9 cellular contexts compared by ENCODE assay signal in the genomic region with DNA sequence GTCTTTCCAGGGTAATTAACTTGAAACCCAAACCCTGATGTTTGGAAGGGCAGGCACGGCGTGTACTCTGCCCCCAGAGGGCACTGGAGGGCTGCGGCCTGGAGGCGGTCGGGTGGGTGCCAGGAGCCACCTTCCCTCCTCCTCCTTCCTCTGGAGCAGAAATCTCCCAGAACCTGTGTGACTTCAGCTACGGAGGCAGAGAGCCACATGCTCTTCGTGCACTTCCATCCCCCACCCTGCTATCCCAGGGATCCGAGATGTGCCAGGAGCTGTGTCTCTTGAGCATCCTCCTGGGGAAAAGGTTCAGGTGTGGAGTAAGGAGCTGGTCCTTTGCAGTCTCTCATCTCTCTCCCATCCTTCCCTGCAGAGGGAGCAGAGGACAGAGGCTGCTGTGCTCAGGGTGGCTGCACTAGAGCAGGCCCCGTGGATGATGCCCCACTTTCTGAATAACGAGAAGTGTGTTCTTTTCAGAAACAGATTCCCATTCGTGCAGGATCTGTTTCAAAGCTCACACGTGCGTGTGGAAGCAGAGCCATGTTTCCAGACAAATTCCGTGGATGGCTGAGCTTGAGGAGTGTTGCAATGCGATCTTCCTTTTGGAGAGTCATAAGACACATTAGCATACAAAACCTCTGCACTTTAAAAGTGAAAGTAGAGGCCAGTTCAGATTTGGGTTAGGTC.
A peak's percentile ranks its signal among the peaks of the same experiment; 100 is the strongest.
DNase-seq lines count a peak whose midpoint lies in the region; ATAC-seq and TF ChIP-seq lines count a peak whose summit lies in the region.
"Had no signal": no experiment of that assay in that cellular context is flagged by ENCODE, and none has a peak within 500 bp of the region (broad histone marks: within the 10 kb centered on the region; RNA-seq: fewer than 3 reads in every experiment).

No MANE protein-coding gene starts in this region.

- no peak for TF ChIP-seq EP300 in esophagus muscularis mucosa (IDR thresholded peaks at IDR 0.05)

- POLR2A ChIA-PET in CD4-positive, alpha-beta memory T cell (lab: Charles Lee; ENCODE audit: partially characterized antibody): no interaction called here

- H3K4me2 ChIP-seq in Loucy (ENCODE audit: low read depth, low read length, poor library complexity, severe bottlenecking): no peak overlapping the region

- 67% methylated on average over 15 of the region's 15 CpGs for WGBS in esophagus muscularis mucosa

- no peaks in the 10 kb centered on the region for H3K36me3 Mint-ChIP-seq in CD4-positive, alpha-beta memory T cell

- H3K27ac Mint-ChIP-seq in CD4-positive, alpha-beta memory T cell: no peak overlapping the region

- ATAC-seq in omental fat pad (ENCODE audit: low FRiP score) (peak; percentile 53), GM18505 (IDR thresholded peaks at IDR 0.05; ENCODE audit: unreplicated experiment) (no peak)

- no peaks in the 10 kb centered on the region for H3K4me1 ChIP-seq in Loucy (ENCODE audit: insufficient read depth, low read length, poor library complexity, severe bottlenecking)
- peaks cover 9 to 22% (median 16%) of the 10 kb centered on the region in 4 donors for H3K4me1 ChIP-seq in esophagus muscularis mucosa
- no peaks in the 10 kb centered on the region for H3K4me1 ChIP-seq in CD4-positive, alpha-beta memory T cell (ENCODE audit: insufficient read depth, low read length)
- H3K4me1 ChIP-seq: ascending aorta had no signal

- no peaks in the 10 kb centered on the region for H3K9me3 Mint-ChIP-seq in CD4-positive, alpha-beta memory T cell

- no peak overlapping the region; the same call in 1 of the 2 replicates for H2AFZ ChIP-seq in Loucy (ENCODE audit: low read length)

- intact Hi-C loops in esophagus muscularis mucosa (cut with DNase I): no loop called here
- intact Hi-C loops in CD4-positive, alpha-beta memory T cell (cut with micrococcal nuclease): no loop called here

- H3K79me2 ChIP-seq in Loucy (ENCODE audit: insufficient read depth, low read length): no peaks in the 10 kb centered on the region

- H3K36me3 ChIP-seq in Loucy (ENCODE audit: insufficient read depth, low read length) (no peaks in the 10 kb centered on the region), esophagus muscularis mucosa (peaks cover 0 to 67% (median 44%) of the 10 kb centered on the region in 4 donors)
- H3K36me3 ChIP-seq in CD4-positive, alpha-beta memory T cell (ENCODE audit: insufficient read depth, low read length): no peaks in the 10 kb centered on the region
- H3K36me3 ChIP-seq: ascending aorta had no signal

- no peaks in the 10 kb centered on the region for H3K9me2 ChIP-seq in Loucy (replicated peaks; ENCODE audit: low read depth, low read length)

- H3K4me3 ChIP-seq in Loucy (ENCODE audit: low read length, poor library complexity, severe bottlenecking) (no peak overlapping the region), esophagus muscularis mucosa (no peak overlapping the region)
- no peak overlapping the region for H3K4me3 ChIP-seq in CD4-positive, alpha-beta memory T cell (ENCODE audit: low read length in 2 of 2)
- H3K4me3 ChIP-seq: ascending aorta had no signal

- H3K9ac ChIP-seq in Loucy (ENCODE audit: low read depth, low read length, poor library complexity, severe bottlenecking): no peak overlapping the region

- TF ChIP-seq CTCF in Loucy (conservative IDR thresholded peaks at IDR 0.05; ENCODE audit: low read length) (peak; percentile 82), esophagus muscularis mucosa (IDR thresholded peaks at IDR 0.05) (peak in 1 of 3 experiments; percentile 35), omental fat pad (IDR thresholded peaks at IDR 0.05) (no peak)

- DNase-seq in D341Med (ENCODE audit: low spot score): peak; percentile 62
- no peak for DNase-seq in esophagus muscularis mucosa (ENCODE audit: extremely low spot score)
- DNase-seq in omental fat pad (ENCODE audit: low spot score): no peak
- no peak for DNase-seq in NCI-H187 (lab: John Stamatoyannopoulos, UW)
- DNase-seq in germinal center (ENCODE audit: low spot score): no peak
- DNase-seq in CD4-positive, alpha-beta memory T cell: no peak

- no peaks in the 10 kb centered on the region for H3K27me3 ChIP-seq in Loucy (ENCODE audit: insufficient read depth, low read length, poor library complexity, severe bottlenecking)
- H3K27me3 ChIP-seq in esophagus muscularis mucosa: no peaks in the 10 kb centered on the region
- no peaks in the 10 kb centered on the region for H3K27me3 ChIP-seq in CD4-positive, alpha-beta memory T cell (ENCODE audit: insufficient read depth, low read length)
- H3K27me3 ChIP-seq: ascending aorta had no signal

- peaks cover 0 to 7% of the 10 kb centered on the region in 2 donors for H3K27me3 Mint-ChIP-seq in CD4-positive, alpha-beta memory T cell

- no peaks in the 10 kb centered on the region for H4K20me1 ChIP-seq in Loucy (ENCODE audit: insufficient read depth, low read length, poor library complexity, severe bottlenecking)

- H3K9me3 ChIP-seq in Loucy (ENCODE audit: insufficient read depth, low read depth, low read length) (no peaks in the 10 kb centered on the region), esophagus muscularis mucosa (no peaks in the 10 kb centered on the region)
- H3K9me3 ChIP-seq in CD4-positive, alpha-beta memory T cell (ENCODE audit: control insufficient read depth in 1 of 2, low read length in 2 of 2): no peaks in the 10 kb centered on the region
- H3K9me3 ChIP-seq: ascending aorta had no signal

- CTCF ChIA-PET in CD4-positive, alpha-beta memory T cell (lab: Charles Lee; ENCODE audit: partially characterized antibody): interaction anchor here (1.4 to 5.9 kb wide), 2 partner anchors 12 to 16 kb away, joined by 4 to 43 read pairs; no protein-coding TSS in a partner anchor

- H3F3A ChIP-seq in Loucy (ENCODE audit: low read depth): no peaks in the 10 kb centered on the region

- no peaks in the 10 kb centered on the region for H3K4me1 Mint-ChIP-seq in CD4-positive, alpha-beta memory T cell

- H3K4me3 Mint-ChIP-seq in CD4-positive, alpha-beta memory T cell: no peak overlapping the region

- TF ChIP-seq POLR2A in esophagus muscularis mucosa (IDR thresholded peaks at IDR 0.05; ENCODE audit: low read depth) (no peak), GM18505 (IDR thresholded peaks at IDR 0.05; ENCODE audit: borderline replicate concordance, extremely low read depth, insufficient read depth, insufficient read length) (no peak)

- peak overlapping the region; percentile 7 to 44 (median 17) for H3K27ac ChIP-seq in esophagus muscularis mucosa (replicated peaks in 1 of 4)
- no peak overlapping the region for H3K27ac ChIP-seq in CD4-positive, alpha-beta memory T cell (ENCODE audit: low read depth, low read length)
- H3K27ac ChIP-seq: ascending aorta had no signal
